ENCODE assay signal across 1 cellular context in genomic region chr19:4571305-4571917, GRCh38.
TF ChIP-seq lines count a peak whose summit lies in the region.

No MANE protein-coding gene starts in this region.

TF ChIP-seq in HEK293, 187 proteins besides CTCF, POLR2A, EP300 and RAD21 (continued from another document):
- TF ChIP-seq ZNF610 (tag by site-specific recombination; IDR thresholded peaks at IDR 0.05; ENCODE audit: borderline replicate concordance) (no peak), ZBTB20 (tag by site-specific recombination; IDR thresholded peaks at IDR 0.05) (no peak), ZNF223 (tag by site-specific recombination; IDR thresholded peaks at IDR 0.05) (no peak), ZNF558 (tag by site-specific recombination; IDR thresholded peaks at IDR 0.05) (no peak), ZNF596 (tag by site-specific recombination; IDR thresholded peaks at IDR 0.05) (no peak), ZNF768 (tag by site-specific recombination; IDR thresholded peaks at IDR 0.05) (peak; percentile 88), ZNF518A (tag by site-specific recombination; conservative IDR thresholded peaks at IDR 0.05; ENCODE audit: low read depth) (no peak), ATF2 (tag by site-specific recombination; IDR thresholded peaks at IDR 0.05; ENCODE audit: low read depth) (no peak)
